ENCODE assay signal across 9 cellular contexts in the genomic region with DNA sequence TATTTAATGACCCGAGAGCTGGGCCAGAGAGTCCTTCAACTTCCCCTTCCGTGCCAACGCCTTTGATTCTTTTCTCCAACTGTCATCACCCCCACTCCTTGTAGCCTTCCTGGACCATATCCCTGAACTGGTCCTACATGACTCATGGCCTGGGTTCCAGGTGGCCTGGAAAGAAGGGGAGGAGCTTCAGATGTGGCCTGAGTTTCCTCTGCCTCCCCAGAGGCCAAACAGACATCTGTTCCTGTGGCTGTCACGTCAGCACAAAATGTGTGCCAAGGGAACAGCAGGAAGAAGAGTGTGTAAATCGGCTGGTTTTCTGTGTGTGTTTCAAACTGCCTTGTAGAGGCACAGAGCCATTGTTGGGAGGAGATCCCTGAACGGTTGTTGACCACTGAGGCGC. TPM values are rescaled to one million over a fixed set of nuclear protein-coding genes. Genes with fewer than 3 reads are reported as not detected.
A peak's percentile ranks its signal among the peaks of the same experiment; 100 is the strongest.
DNase-seq lines count a peak whose midpoint lies in the region; ATAC-seq and TF ChIP-seq lines count a peak whose summit lies in the region.
"Had no signal": no experiment of that assay in that cellular context is flagged by ENCODE, and none has a peak within 500 bp of the region (broad histone marks: within the 10 kb centered on the region; RNA-seq: fewer than 3 reads in every experiment).

No MANE protein-coding gene starts in this region.

- no peaks in the 10 kb centered on the region for H3K9me2 ChIP-seq in hepatocyte (replicated peaks; ENCODE audit: insufficient read depth)

- no peaks in the 10 kb centered on the region for H3K27me3 ChIP-seq in hepatocyte

- H3K4me3 ChIP-seq in hepatocyte: no peak overlapping the region

- 61% methylated on average over 7 of the region's 7 CpGs for WGBS in hepatocyte (ENCODE audit: low lambda C conversion rate, missing lambda C conversion rate)

- DNase-seq in A172 (ENCODE audit: low spot score) (peak; percentile 81), HT1080 (ENCODE audit: low read depth) (peak; percentile 84), UCSD-AML1 (lab: John Stamatoyannopoulos, UW; ENCODE audit: unreplicated experiment) (peak; percentile 26), hepatocyte (ENCODE audit: low spot score) (no peak)
- no peak for DNase-seq in stimulated activated CD4-positive, alpha-beta T cell treated with anti-CD3 and anti-CD28 coated beads, Interleukin-2, amount 100 ng/mL, for 48 hours
- DNase-seq: activated CD8-positive, alpha-beta memory T cell treated with anti-CD3 and anti-CD28 coated beads, Interleukin-2, amount 10 ng/mL, durations not matched to agents 7 days and 5 days had no signal

- no peak overlapping the region for H2AFZ ChIP-seq in hepatocyte

- no peaks in the 10 kb centered on the region for H3K9me3 ChIP-seq in hepatocyte (ENCODE audit: low read depth)

- ATAC-seq in GM18519 (IDR thresholded peaks at IDR 0.05; ENCODE audit: low FRiP score, unreplicated experiment) (no peak), HG03565 (IDR thresholded peaks at IDR 0.05; ENCODE audit: unreplicated experiment) (no peak), GM21381 (IDR thresholded peaks at IDR 0.05; ENCODE audit: unreplicated experiment) (no peak)
- ATAC-seq: activated CD8-positive, alpha-beta memory T cell treated with anti-CD3 and anti-CD28 coated beads, Interleukin-2, amount 10 ng/mL, durations not matched to agents 7 days and 5 days had no signal

- H3K79me2 ChIP-seq in hepatocyte: no peaks in the 10 kb centered on the region

- H3K4me1 ChIP-seq in hepatocyte (ENCODE audit: insufficient read depth): peaks cover 44% of the 10 kb centered on the region

- no peaks in the 10 kb centered on the region for H3K36me3 ChIP-seq in hepatocyte (replicated peaks; ENCODE audit: insufficient read depth, low read depth)

- H3K27ac ChIP-seq in hepatocyte: peak overlapping the region; percentile 79

- no peaks in the 10 kb centered on the region for H4K20me1 ChIP-seq in hepatocyte (ENCODE audit: insufficient read depth, poor library complexity, severe bottlenecking)

- no peak overlapping the region for H3K4me2 ChIP-seq in hepatocyte

- TF ChIP-seq CTCF in hepatocyte (IDR thresholded peaks at IDR 0.05; ENCODE audit: poor library complexity): no peak

RNA-seq across cellular contexts. Expression of a gene that starts 24.9 kb away (rescaled TPM):
- 145 and 179 TPM in 2 replicates for total RNA-seq in A172 (2014; rRNA removed; shearing (Covaris generic))
- total RNA-seq in HT1080 (2014; rRNA removed; shearing (Covaris generic)): 58.3 and 68.8 TPM in 2 replicates
- polyA plus RNA-seq in HT1080 (2015; cell fraction: cytosol; rRNA removed): 35.1 and 39.9 TPM in 2 replicates
- 78.7 and 83.3 TPM in 2 replicates for polyA plus RNA-seq in HT1080 (2015; cell fraction: nucleus; rRNA removed)
- 33.5 and 47.1 TPM in 2 replicates for total RNA-seq in hepatocyte
- polyA plus RNA-seq in hepatocyte: 14.8 and 20.4 TPM in 2 replicates
- total RNA-seq: activated CD8-positive, alpha-beta memory T cell treated with anti-CD3 and anti-CD28 coated beads, Interleukin-2, amount 10 ng/mL, durations not matched to agents 7 days and 5 days had no signal

Comparison
In these comparisons a context has a peak if more than half of its experiments do, and no peak if none do; other contexts are left out.
1. DNase-seq: peak in A172 (single experiment), HT1080 (single experiment) and UCSD-AML1 (single experiment); none in hepatocyte (single experiment) and stimulated activated CD4-positive, alpha-beta T cell treated with anti-CD3 and anti-CD28 coated beads, Interleukin-2, amount 100 ng/mL, for 48 hours (0 of 2).